13 cellular contexts compared by ENCODE assay signal in the genomic region with DNA sequence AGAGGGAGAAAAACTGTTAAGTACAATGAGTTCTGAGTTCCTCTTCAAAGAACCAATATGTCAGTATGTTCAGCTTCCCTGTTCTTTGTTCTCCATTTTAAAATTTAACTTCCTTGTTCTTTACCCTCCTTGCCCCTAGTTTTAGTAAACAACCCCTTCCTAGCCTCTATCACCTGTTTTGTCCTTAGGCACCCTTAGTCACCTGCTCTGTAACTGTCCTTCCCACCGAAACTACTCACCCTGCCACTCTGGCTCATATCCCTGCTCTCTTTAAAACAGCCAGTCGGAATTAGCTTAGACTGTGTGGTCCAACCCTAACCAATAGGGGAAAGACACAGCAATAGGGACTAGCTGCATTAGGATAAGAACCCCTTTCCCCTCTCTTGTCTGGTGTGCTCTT.
A peak's percentile ranks its signal among the peaks of the same experiment; 100 is the strongest.
DNase-seq lines count a peak whose midpoint lies in the region; ATAC-seq and TF ChIP-seq lines count a peak whose summit lies in the region.
"Had no signal": no experiment of that assay in that cellular context is flagged by ENCODE, and none has a peak within 500 bp of the region (broad histone marks: within the 10 kb centered on the region; RNA-seq: fewer than 3 reads in every experiment).

No MANE protein-coding gene starts in this region.

- H3K79me2 ChIP-seq in smooth muscle cell (ENCODE audit: low read depth) = no peaks in the 10 kb centered on the region

- peaks cover 14% of the 10 kb centered on the region for H3K4me1 ChIP-seq in RWPE2 (ENCODE audit: insufficient read depth, poor library complexity, severe bottlenecking)
- H3K4me1 ChIP-seq in smooth muscle cell (ENCODE audit: low read depth) = no peaks in the 10 kb centered on the region

- no peak overlapping the region for H3K9ac ChIP-seq in smooth muscle cell (ENCODE audit: low read depth)

- 88% methylated on average over 2 of the region's 2 CpGs for WGBS in smooth muscle cell (ENCODE audit: low lambda C conversion rate)

- H3K27me3 Mint-ChIP-seq in HFFc6 (ENCODE audit: insufficient read depth) (peaks cover 33% of the 10 kb centered on the region), chondrocyte (ENCODE audit: low read depth) (no peaks in the 10 kb centered on the region)

- H3K4me3 ChIP-seq in RWPE2 (ENCODE audit: severe bottlenecking) = no peak overlapping the region
- H3K4me3 ChIP-seq in smooth muscle cell = no peak overlapping the region
- H3K4me3 ChIP-seq in MG63 = no peak overlapping the region
- H3K4me3 ChIP-seq: PC-9 had no signal

- H3K9me3 ChIP-seq in RWPE2 (ENCODE audit: severe bottlenecking) (no peaks in the 10 kb centered on the region), smooth muscle cell (replicated peaks; ENCODE audit: low read depth) (no peaks in the 10 kb centered on the region), MG63 (peaks cover 5% of the 10 kb centered on the region)

- H3K4me3 Mint-ChIP-seq in HFFc6 = no peak overlapping the region
- H3K4me3 Mint-ChIP-seq in chondrocyte (ENCODE audit: unreplicated experiment) = no peak overlapping the region

- peak overlapping the region; percentile 79 for H3K27ac ChIP-seq in RWPE2 (ENCODE audit: poor library complexity, severe bottlenecking)
- peak overlapping the region; percentile 22 for H3K27ac ChIP-seq in smooth muscle cell (ENCODE audit: low read depth)
- H3K27ac ChIP-seq: PC-9 had no signal

- no peak overlapping the region for H2AFZ ChIP-seq in smooth muscle cell (ENCODE audit: low read depth)
- H2AFZ ChIP-seq: PC-9 had no signal

- DNase-seq in HFFc6 (no peak), RWPE2 (ENCODE audit: low spot score) (no peak), chondrocyte (ENCODE audit: low spot score) (no peak), smooth muscle cell (lab: John Stamatoyannopoulos, UW; ENCODE audit: unreplicated experiment) (no peak), MG63 (no peak), SW 1271 (lab: John Stamatoyannopoulos, UW) (no peak)
- DNase-seq: H7, NCI-H1048, NCI-H526, Right ventricle myocardium superior had no signal

- ATAC-seq in RWPE2 (ENCODE audit: low read depth) = no peak
- no peak for ATAC-seq in GM19324 (IDR thresholded peaks at IDR 0.05; ENCODE audit: low FRiP score, unreplicated experiment)
- ATAC-seq: SK-N-SH treated with all-trans-retinoic acid at 6 μM for 48 hours had no signal

- no peaks in the 10 kb centered on the region for H3F3A ChIP-seq in smooth muscle cell (ENCODE audit: low read depth)

- H3K27me3 ChIP-seq in RWPE2 (ENCODE audit: insufficient read depth, poor library complexity, severe bottlenecking) (peaks cover 3% of the 10 kb centered on the region), smooth muscle cell (ENCODE audit: low read depth) (peaks cover 25% of the 10 kb centered on the region), MG63 (peaks cover 10% of the 10 kb centered on the region; the same call in 1 of the 2 replicates)

- H3K4me1 Mint-ChIP-seq in HFFc6 (ENCODE audit: low read depth) (peaks cover 20% of the 10 kb centered on the region), chondrocyte (ENCODE audit: low read depth) (peaks cover 27% of the 10 kb centered on the region)

- H3K4me2 ChIP-seq in smooth muscle cell = no peak overlapping the region
- H3K4me2 ChIP-seq: PC-9 had no signal

- H4K20me1 ChIP-seq in smooth muscle cell (ENCODE audit: low read depth) = no peaks in the 10 kb centered on the region

- H3K36me3 Mint-ChIP-seq in HFFc6 (ENCODE audit: low read depth) = no peaks in the 10 kb centered on the region
- H3K36me3 Mint-ChIP-seq in chondrocyte (ENCODE audit: low read depth) = peaks cover 7% of the 10 kb centered on the region

- H3K9me3 Mint-ChIP-seq in HFFc6 (no peaks in the 10 kb centered on the region), chondrocyte (ENCODE audit: low read depth) (peaks cover 11% of the 10 kb centered on the region)

- TF ChIP-seq CTCF in HFFc6 (IDR thresholded peaks at IDR 0.05) (no peak), RWPE2 (IDR thresholded peaks at IDR 0.05; ENCODE audit: poor library complexity, severe bottlenecking) (no peak), chondrocyte (IDR thresholded peaks at IDR 0.05) (no peak), smooth muscle cell (IDR thresholded peaks at IDR 0.05; ENCODE audit: borderline replicate concordance, insufficient read depth, poor library complexity, severe bottlenecking) (no peak)

- H3K36me3 ChIP-seq in RWPE2 (ENCODE audit: low read depth) = no peaks in the 10 kb centered on the region
- H3K36me3 ChIP-seq in smooth muscle cell (ENCODE audit: low read depth) = no peaks in the 10 kb centered on the region
- no peaks in the 10 kb centered on the region for H3K36me3 ChIP-seq in MG63

- H3K27ac Mint-ChIP-seq in HFFc6 (peak overlapping the region; percentile 31; the same call in 1 of the 2 replicates), chondrocyte (ENCODE audit: unreplicated experiment) (peak overlapping the region; percentile 84)
